1 cellular context compared by ENCODE assay signal in the genomic region with DNA sequence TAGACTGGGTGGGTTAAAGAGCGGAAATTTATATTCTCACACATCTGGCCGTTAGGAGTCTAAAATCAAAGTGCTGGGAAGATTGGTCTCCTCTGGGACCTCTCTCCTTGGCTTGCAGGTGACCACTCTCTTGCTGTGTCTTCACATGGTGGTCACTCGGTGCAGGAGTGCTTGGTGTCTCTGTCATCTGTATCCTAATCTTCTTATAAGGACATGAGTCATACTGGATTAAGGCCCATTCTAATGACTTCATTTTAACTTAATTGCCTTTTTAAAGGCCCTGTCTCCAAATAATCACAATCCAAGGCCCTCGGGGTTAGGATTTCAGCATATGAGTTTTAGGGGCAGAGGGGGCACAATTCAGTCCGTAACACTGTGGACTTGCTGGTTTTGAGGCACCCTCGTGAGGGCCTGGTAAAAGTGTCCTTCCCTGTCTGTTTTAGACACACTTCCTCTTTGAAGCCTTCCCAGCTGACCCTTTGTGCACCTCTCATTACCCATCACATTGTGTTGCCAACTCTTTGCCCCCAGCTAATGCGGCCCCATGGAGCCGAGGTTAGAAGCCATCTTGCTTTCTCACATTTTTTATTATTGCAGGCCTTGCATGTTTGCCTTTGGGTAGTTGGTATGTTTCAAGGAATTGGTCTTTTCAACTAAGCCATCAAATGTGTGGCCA.
TF ChIP-seq lines count a peak whose summit lies in the region.

No MANE protein-coding gene starts in this region.

TF ChIP-seq in HepG2, 621 proteins besides CTCF, POLR2A, EP300 and RAD21 (continued from another document):
- TF ChIP-seq MBNL3 (CRISPR knock-in tag; conservative IDR thresholded peaks at IDR 0.05) (no peak), ZNF232 (CRISPR knock-in tag; IDR thresholded peaks at IDR 0.05; ENCODE audit: borderline replicate concordance) (no peak), HIC2 (CRISPR knock-in tag; IDR thresholded peaks at IDR 0.05; ENCODE audit: low read depth) (no peak), ZNF574 (CRISPR knock-in tag; IDR thresholded peaks at IDR 0.05) (no peak), ZNF552 (CRISPR knock-in tag; IDR thresholded peaks at IDR 0.05; ENCODE audit: borderline replicate concordance) (no peak), SMARCC2 (IDR thresholded peaks at IDR 0.05) (no peak), PHF20 (CRISPR knock-in tag; IDR thresholded peaks at IDR 0.05) (no peak), MEIS1 (CRISPR knock-in tag; IDR thresholded peaks at IDR 0.05; ENCODE audit: borderline replicate concordance) (no peak), ZNF619 (CRISPR knock-in tag; IDR thresholded peaks at IDR 0.05) (no peak), TEAD3 (CRISPR knock-in tag; optimal IDR thresholded peaks at IDR 0.05; ENCODE audit: borderline replicate concordance) (no peak)
- TF ChIP-seq, protein P1, sequence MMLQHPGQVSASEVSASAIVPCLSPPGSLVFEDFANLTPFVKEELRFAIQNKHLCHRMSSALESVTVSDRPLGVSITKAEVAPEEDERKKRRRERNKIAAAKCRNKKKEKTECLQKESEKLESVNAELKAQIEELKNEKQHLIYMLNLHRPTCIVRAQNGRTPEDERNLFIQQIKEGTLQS (CRISPR knock-in tag; IDR thresholded peaks at IDR 0.05): no peak
- TF ChIP-seq, protein P2, sequence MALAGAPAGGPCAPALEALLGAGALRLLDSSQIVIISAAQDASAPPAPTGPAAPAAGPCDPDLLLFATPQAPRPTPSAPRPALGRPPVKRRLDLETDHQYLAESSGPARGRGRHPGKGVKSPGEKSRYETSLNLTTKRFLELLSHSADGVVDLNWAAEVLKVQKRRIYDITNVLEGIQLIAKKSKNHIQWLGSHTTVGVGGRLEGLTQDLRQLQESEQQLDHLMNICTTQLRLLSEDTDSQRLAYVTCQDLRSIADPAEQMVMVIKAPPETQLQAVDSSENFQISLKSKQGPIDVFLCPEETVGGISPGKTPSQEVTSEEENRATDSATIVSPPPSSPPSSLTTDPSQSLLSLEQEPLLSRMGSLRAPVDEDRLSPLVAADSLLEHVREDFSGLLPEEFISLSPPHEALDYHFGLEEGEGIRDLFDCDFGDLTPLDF (CRISPR knock-in tag; IDR thresholded peaks at IDR 0.05): no peak
